In genomic region chr2:235328991-235329390, GRCh38 we compare ENCODE assay signal across 30 cellular contexts.
"Had no signal": no experiment of that assay in that cellular context is flagged by ENCODE, and none has a peak within 500 bp of the region (broad histone marks: within the 10 kb centered on the region; RNA-seq: fewer than 3 reads in every experiment).

No MANE protein-coding gene starts in this region.

- H3K27me3 ChIP-seq: adrenal gland, body of pancreas, colonic mucosa had no signal

- H3K4me1 Mint-ChIP-seq: activated B cell treated with CpG ODN at 0.5 μM for 24 hours; activated naive CD4-positive, alpha-beta T cell treated with anti-CD3 and anti-CD28 coated beads, Interleukin-2, amount 50 U/mL, for 24 hours; activated naive CD8-positive, alpha-beta T cell treated with anti-CD3 and anti-CD28 coated beads for 36 hours; activated naive CD8-positive, alpha-beta T cell treated with anti-CD3 and anti-CD28 coated beads, Interleukin-2, amount 50 U/mL, for 24 hours; activated T-helper 17 cell treated with anti-CD3 and anti-CD28 coated beads, Interleukin-2, amount 50 U/mL, for 72 hours; T-helper 17 cell had no signal

- H3K36me3 Mint-ChIP-seq: activated naive CD4-positive, alpha-beta T cell treated with anti-CD3 and anti-CD28 coated beads, Interleukin-2, amount 50 U/mL, for 24 hours; activated naive CD8-positive, alpha-beta T cell treated with anti-CD3 and anti-CD28 coated beads for 36 hours had no signal

- H3K4me3 ChIP-seq: adrenal gland, body of pancreas, colonic mucosa, esophagus squamous epithelium, gastroesophageal sphincter had no signal

- H3K9me3 ChIP-seq: adrenal gland, body of pancreas, colonic mucosa, esophagus squamous epithelium had no signal

- H3K36me3 ChIP-seq: adrenal gland, colonic mucosa, esophagus squamous epithelium, gastroesophageal sphincter, WERI-Rb-1 had no signal

- DNase-seq: activated B cell treated with CpG ODN at 0.5 μM for 24 hours; activated CD4-positive, alpha-beta T cell treated with anti-CD3 and anti-CD28 coated beads for 48 hours; activated CD4-positive, alpha-beta T cell treated with anti-CD3 and anti-CD28 coated beads, Interleukin-2, amount 50 U/mL, for 1 hour; activated CD4-positive, alpha-beta T cell treated with anti-CD3 and anti-CD28 coated beads, Interleukin-2, amount 50 U/mL, for 48 hours; activated CD8-positive, alpha-beta memory T cell treated with anti-CD3 and anti-CD28 coated beads for 24 hours; activated CD8-positive, alpha-beta T cell treated with anti-CD3 and anti-CD28 coated beads for 36 hours; activated effector memory CD4-positive, alpha-beta T cell treated with Interleukin-2 at 50 U/mL for 16 hours; activated gamma-delta T cell treated with Interleukin-2 at 50 U/mL for 16 hours; activated naive CD4-positive, alpha-beta T cell treated with anti-CD3 and anti-CD28 coated beads for 36 hours; activated naive CD8-positive, alpha-beta T cell treated with anti-CD3 and anti-CD28 coated beads for 36 hours; activated naive CD8-positive, alpha-beta T cell treated with anti-CD3 and anti-CD28 coated beads, Interleukin-2, amount 50 U/mL, for 24 hours; activated T-cell treated with anti-CD3 and anti-CD28 coated beads, Interleukin-2, amount 50 U/mL, for 4 hours; adrenal gland; amygdala; aorta; body of pancreas; caudate nucleus; colonic mucosa; effector CD8-positive, alpha-beta T cell; esophagus squamous epithelium; foreskin melanocyte; T-helper 1 cell; T-helper 17 cell; T1000; WERI-Rb-1 had no signal

- H3K4me1 ChIP-seq: adrenal gland, body of pancreas, colonic mucosa, gastroesophageal sphincter had no signal

- H3K4me3 Mint-ChIP-seq: activated B cell treated with CpG ODN at 0.5 μM for 24 hours; activated CD8-positive, alpha-beta T cell treated with anti-CD3 and anti-CD28 coated beads for 36 hours; activated naive CD4-positive, alpha-beta T cell treated with anti-CD3 and anti-CD28 coated beads for 36 hours; activated naive CD4-positive, alpha-beta T cell treated with anti-CD3 and anti-CD28 coated beads, Interleukin-2, amount 50 U/mL, for 24 hours; activated naive CD8-positive, alpha-beta T cell treated with anti-CD3 and anti-CD28 coated beads for 36 hours; activated naive CD8-positive, alpha-beta T cell treated with anti-CD3 and anti-CD28 coated beads, Interleukin-2, amount 50 U/mL, for 24 hours; activated T-cell treated with anti-CD3 and anti-CD28 coated beads, Interleukin-2, amount 50 U/mL, for 4 hours; activated T-helper 17 cell treated with anti-CD3 and anti-CD28 coated beads, Interleukin-2, amount 50 U/mL, for 72 hours; T-helper 17 cell; T-helper 2 cell treated with Interferon-gamma antibody and Interleukin-4, amounts not matched to agents 5 μg/mL and 100 μg/mL, for 36 hours had no signal

- H3K27ac Mint-ChIP-seq: activated B cell treated with CpG ODN at 0.5 μM for 24 hours; activated CD8-positive, alpha-beta T cell treated with anti-CD3 and anti-CD28 coated beads for 36 hours; activated naive CD4-positive, alpha-beta T cell treated with anti-CD3 and anti-CD28 coated beads for 36 hours; activated naive CD4-positive, alpha-beta T cell treated with anti-CD3 and anti-CD28 coated beads, Interleukin-2, amount 50 U/mL, for 24 hours; activated naive CD8-positive, alpha-beta T cell treated with anti-CD3 and anti-CD28 coated beads for 36 hours; activated naive CD8-positive, alpha-beta T cell treated with anti-CD3 and anti-CD28 coated beads, Interleukin-2, amount 50 U/mL, for 24 hours; activated T-helper 17 cell treated with anti-CD3 and anti-CD28 coated beads, Interleukin-2, amount 50 U/mL, for 72 hours; T-helper 17 cell; T-helper 2 cell treated with Interferon-gamma antibody and Interleukin-4, amounts not matched to agents 5 μg/mL and 100 μg/mL, for 36 hours had no signal

- H3K27ac ChIP-seq: adrenal gland, body of pancreas, colonic mucosa, epithelial cell of prostate, esophagus squamous epithelium, gastroesophageal sphincter, WERI-Rb-1 had no signal

- H3K9me3 Mint-ChIP-seq: activated B cell treated with CpG ODN at 0.5 μM for 24 hours; activated CD8-positive, alpha-beta T cell treated with anti-CD3 and anti-CD28 coated beads for 36 hours; activated naive CD4-positive, alpha-beta T cell treated with anti-CD3 and anti-CD28 coated beads for 36 hours; activated naive CD8-positive, alpha-beta T cell treated with anti-CD3 and anti-CD28 coated beads for 36 hours; activated naive CD8-positive, alpha-beta T cell treated with anti-CD3 and anti-CD28 coated beads, Interleukin-2, amount 50 U/mL, for 24 hours; activated T-cell treated with anti-CD3 and anti-CD28 coated beads, Interleukin-2, amount 50 U/mL, for 4 hours; T-helper 2 cell treated with Interferon-gamma antibody and Interleukin-4, amounts not matched to agents 5 μg/mL and 100 μg/mL, for 36 hours had no signal
